In the genomic region with DNA sequence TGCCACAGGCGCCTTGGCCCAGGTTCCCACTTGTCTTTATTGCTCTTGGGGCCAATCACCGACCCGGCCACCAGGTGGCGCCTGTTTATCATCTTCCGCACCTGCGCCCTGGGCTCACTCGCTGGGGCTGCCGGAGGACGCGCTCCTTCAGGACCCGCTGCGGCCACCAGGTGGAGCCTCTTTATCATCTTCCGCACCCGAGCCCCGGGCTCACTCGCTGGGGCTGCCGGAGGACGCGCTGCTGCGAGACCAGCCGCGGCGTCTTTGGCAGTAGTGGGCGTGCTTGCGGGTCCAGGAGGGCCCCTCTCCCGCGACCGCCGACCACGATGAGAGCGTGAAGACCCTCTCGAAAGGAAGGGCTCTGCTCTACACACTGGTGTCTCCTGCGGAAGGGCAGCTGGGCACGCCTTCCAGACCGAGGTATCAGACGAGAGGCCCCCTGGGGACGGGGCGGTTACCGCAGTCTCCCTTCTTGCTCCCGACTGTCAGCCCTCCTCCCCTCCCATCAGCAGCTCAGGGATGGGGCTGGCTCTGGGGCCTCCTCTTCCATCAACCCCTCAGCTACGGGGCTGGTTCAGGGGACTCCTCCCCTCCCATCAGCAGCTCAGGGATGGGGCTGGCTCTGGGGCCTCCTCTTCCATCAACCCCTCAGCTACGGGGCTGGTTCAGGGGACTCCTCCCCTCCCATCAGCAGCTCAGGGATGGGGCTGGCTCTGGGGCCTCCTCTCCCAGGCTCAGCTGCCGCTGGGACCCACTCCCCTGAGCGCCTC, we compare ENCODE assay signal across 8 cellular contexts. TPM values are rescaled to one million over a fixed set of nuclear protein-coding genes. Genes with fewer than 3 reads are reported as not detected.
DNase-seq lines count a peak whose midpoint lies in the region; ATAC-seq, FAIRE-seq and TF ChIP-seq lines count a peak whose summit lies in the region.
"Not testable (repeated sequence)": the region's sequence is repeated elsewhere in the genome, so short reads cannot be mapped to it uniquely, and the experiment has no call there.

No MANE protein-coding gene starts in this region.

- not testable (repeated sequence) for H3K27ac ChIP-seq in heart right ventricle, pancreas, thoracic aorta

- peaks cover 0 to 15% (median 0%) of the 10 kb centered on the region in 7 donors for H3K27me3 ChIP-seq in heart right ventricle
- not testable (repeated sequence) for H3K27me3 ChIP-seq in pancreas; thoracic aorta (replicated peaks; ENCODE audit: insufficient read depth)

- not testable (repeated sequence) for DNase-seq in HFF-Myc (ENCODE audit: extremely low read depth, low read depth); thoracic aorta (ENCODE audit: low spot score)
- DNase-seq in Kasumi-1 (lab: John Stamatoyannopoulos, UW) (peak; percentile 90 to 91), heart right ventricle (peak; percentile 14 to 41), pancreas (peak in 5 of 6 donors; percentile 22 to 66 (median 45))
- DNase-seq in T-helper 2 cell treated with Interferon-gamma antibody and Interleukin-4, amounts not matched to agents 5 μg/mL and 100 μg/mL, for 36 hours (ENCODE audit: low spot score), result peak; percentile 88
- peak; percentile 73 for DNase-seq in activated naive CD8-positive, alpha-beta T cell treated with anti-CD3 and anti-CD28 coated beads, Interleukin-2, amount 50 U/mL, for 24 hours

- H3K4me1 Mint-ChIP-seq in T-helper 2 cell treated with Interferon-gamma antibody and Interleukin-4, amounts not matched to agents 5 μg/mL and 100 μg/mL, for 36 hours (ENCODE audit: low read depth); activated naive CD8-positive, alpha-beta T cell treated with anti-CD3 and anti-CD28 coated beads, Interleukin-2, amount 50 U/mL, for 24 hours: not testable (repeated sequence)

- TF ChIP-seq CTCF in GM12874 (IDR thresholded peaks at IDR 0.05; ENCODE audit: insufficient read depth, low read depth, low read length), result peak; percentile 96
- TF ChIP-seq CTCF in HFF-Myc (IDR thresholded peaks at IDR 0.05; ENCODE audit: low read depth, low read length, missing control alignments), result peak; percentile 54
- peak in 8 of 9 donors; percentile 10 to 79 (median 37) for TF ChIP-seq CTCF in heart right ventricle (IDR thresholded peaks at IDR 0.05)
- TF ChIP-seq CTCF in pancreas (IDR thresholded peaks at IDR 0.05), result peak in 2 of 4 donors; percentile 22 to 27
- TF ChIP-seq CTCF in thoracic aorta (IDR thresholded peaks at IDR 0.05), result peak; percentile 29

- not testable (repeated sequence) for FAIRE-seq in pancreas (lab: Jason Lieb, UNC)

- peak; percentile 95 for ATAC-seq in activated naive CD8-positive, alpha-beta T cell treated with anti-CD3 and anti-CD28 coated beads, Interleukin-2, amount 50 U/mL, for 24 hours
- ATAC-seq in heart right ventricle (peak in 6 of 8 donors; percentile 28 to 80 (median 63)), pancreas (peak in 3 of 4 donors; percentile 72 to 95 (median 91))
- ATAC-seq in thoracic aorta (ENCODE audit: insufficient number of reproducible peaks, low FRiP score, low read depth), result not testable (repeated sequence)

- H3K9me3 Mint-ChIP-seq in T-helper 2 cell treated with Interferon-gamma antibody and Interleukin-4, amounts not matched to agents 5 μg/mL and 100 μg/mL, for 36 hours; activated naive CD8-positive, alpha-beta T cell treated with anti-CD3 and anti-CD28 coated beads, Interleukin-2, amount 50 U/mL, for 24 hours: not testable (repeated sequence)

- H3K4me1 ChIP-seq in heart right ventricle; pancreas; thoracic aorta (ENCODE audit: control insufficient read depth in 1 of 2, low read depth in 2 of 2): not testable (repeated sequence)

- H3K36me3 Mint-ChIP-seq in T-helper 2 cell treated with Interferon-gamma antibody and Interleukin-4, amounts not matched to agents 5 μg/mL and 100 μg/mL, for 36 hours (ENCODE audit: low read depth); activated naive CD8-positive, alpha-beta T cell treated with anti-CD3 and anti-CD28 coated beads, Interleukin-2, amount 50 U/mL, for 24 hours (ENCODE audit: low read depth): not testable (repeated sequence)

- intact Hi-C loops in heart right ventricle (cut with DNase I); pancreas (cut with DNase I): not testable (repeated sequence)

- not testable (repeated sequence) for H3K36me3 ChIP-seq in heart right ventricle, pancreas, thoracic aorta

- peak overlapping the region; percentile 82 for H3K4me3 Mint-ChIP-seq in T-helper 2 cell treated with Interferon-gamma antibody and Interleukin-4, amounts not matched to agents 5 μg/mL and 100 μg/mL, for 36 hours
- H3K4me3 Mint-ChIP-seq in activated naive CD8-positive, alpha-beta T cell treated with anti-CD3 and anti-CD28 coated beads, Interleukin-2, amount 50 U/mL, for 24 hours, result not testable (repeated sequence)

- WGBS in heart right ventricle, 2 donors, result 6 to 17% methylated on average over 44 of the region's 44 CpGs
- WGBS in pancreas, 2 donors, result 12 to 16% methylated on average over 43 to 44 of the region's 44 CpGs

- H3K27ac Mint-ChIP-seq in T-helper 2 cell treated with Interferon-gamma antibody and Interleukin-4, amounts not matched to agents 5 μg/mL and 100 μg/mL, for 36 hours; activated naive CD8-positive, alpha-beta T cell treated with anti-CD3 and anti-CD28 coated beads, Interleukin-2, amount 50 U/mL, for 24 hours: not testable (repeated sequence)

- H3K4me3 ChIP-seq in HFF-Myc (replicated peaks; ENCODE audit: low read depth, low read length), result not testable (repeated sequence)
- H3K4me3 ChIP-seq in heart right ventricle (peak overlapping the region in 4 of 10 donors; percentile 16 to 49 (median 25)), pancreas (peak overlapping the region in 1 of 4 donors; percentile 22), thoracic aorta (peak overlapping the region; percentile 63)

- H3K9me3 ChIP-seq in heart right ventricle, result peaks cover 0 to 11% (median 0%) of the 10 kb centered on the region in 11 donors
- not testable (repeated sequence) for H3K9me3 ChIP-seq in pancreas, thoracic aorta

- not testable (repeated sequence) for H3K27me3 Mint-ChIP-seq in T-helper 2 cell treated with Interferon-gamma antibody and Interleukin-4, amounts not matched to agents 5 μg/mL and 100 μg/mL, for 36 hours (ENCODE audit: low read depth); activated naive CD8-positive, alpha-beta T cell treated with anti-CD3 and anti-CD28 coated beads, Interleukin-2, amount 50 U/mL, for 24 hours

RNA-seq across cellular contexts. Expression of a gene that starts 11.5 kb away (rescaled TPM):
- total RNA-seq in heart right ventricle (not detected), pancreas (not detected), thoracic aorta (not detected)
- polyA plus RNA-seq in heart right ventricle (not detected), pancreas (not detected)

RNA-seq across cellular contexts. Expression of a gene that starts 12.5 kb away (rescaled TPM):
- total RNA-seq in heart right ventricle (not detected), pancreas (not detected), thoracic aorta (not detected)
- polyA plus RNA-seq in heart right ventricle (not detected), pancreas (not detected)

RNA-seq across cellular contexts. Expression of a gene that starts 17.1 kb away (rescaled TPM):
- total RNA-seq in heart right ventricle (not detected), pancreas (not detected), thoracic aorta (not detected)
- polyA plus RNA-seq in heart right ventricle (not detected), pancreas (not detected)

RNA-seq across cellular contexts. Expression of a gene that starts 27.9 kb away (rescaled TPM):
- total RNA-seq in heart right ventricle, result not detected
- polyA plus RNA-seq in heart right ventricle, result not detected
- not detected for total RNA-seq in pancreas
- not detected for polyA plus RNA-seq in pancreas
- total RNA-seq in thoracic aorta, result not detected

RNA-seq across cellular contexts. Expression of a gene that starts 41.8 kb away (rescaled TPM):
- total RNA-seq in heart right ventricle (under 1 TPM in 1 of 10 donors, not detected in 9; 0.26 TPM), pancreas (under 1 TPM in 1 of 6 donors, not detected in 5; 0.23 TPM), thoracic aorta (not detected)
- polyA plus RNA-seq in heart right ventricle (under 1 TPM in 1 of 2 donors, not detected in 1; 0.06 TPM), pancreas (under 1 TPM in 1 of 2 donors, not detected in 1; 0.09 TPM)
